ENCODE assay signal across 18 cellular contexts in the genomic region with DNA sequence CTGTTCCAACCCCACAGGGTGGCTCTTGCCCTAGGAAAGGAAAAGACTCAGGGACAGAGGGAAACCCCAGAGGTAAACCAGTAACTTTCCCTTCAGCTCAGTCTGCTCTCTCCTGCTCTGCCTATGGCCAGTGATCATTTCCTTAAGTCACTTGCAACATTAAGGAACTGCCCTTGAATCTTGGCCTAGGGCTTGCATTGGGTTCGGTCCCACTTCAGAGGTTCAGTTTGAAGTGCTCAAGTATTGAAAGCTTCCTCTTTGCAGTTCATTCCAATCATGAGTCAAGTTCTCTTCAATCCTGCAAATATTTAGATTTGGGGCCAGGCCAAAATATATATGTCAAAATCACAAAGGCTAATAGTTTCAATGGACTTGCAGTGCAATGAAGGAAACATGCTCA.
A peak's percentile ranks its signal among the peaks of the same experiment; 100 is the strongest.
DNase-seq lines count a peak whose midpoint lies in the region; ATAC-seq lines count a peak whose summit lies in the region.
"Had no signal": no experiment of that assay in that cellular context is flagged by ENCODE, and none has a peak within 500 bp of the region (broad histone marks: within the 10 kb centered on the region; RNA-seq: fewer than 3 reads in every experiment).

No MANE protein-coding gene starts in this region.

- no peak overlapping the region for H3K27ac Mint-ChIP-seq in effector memory CD8-positive, alpha-beta T cell
- H3K27ac Mint-ChIP-seq: progenitor cell of endocrine pancreas had no signal

- DNase-seq in HCEC 1CT (peak; percentile 62), SKM-1 (lab: John Stamatoyannopoulos, UW; ENCODE audit: unreplicated experiment) (peak; percentile 36), fibroblast of gingiva (ENCODE audit: low read depth) (peak; percentile 69), skeletal muscle cell (ENCODE audit: low read depth) (peak; percentile 37), sciatic nerve (ENCODE audit: low spot score) (no peak)
- no peak for DNase-seq in effector memory CD8-positive, alpha-beta T cell
- DNase-seq: activated gamma-delta T cell treated with Interleukin-2 at 50 U/mL for 16 hours; aorta; dermis blood vessel endothelial cell; DMS53; MM.1S; naive thymus-derived CD8-positive, alpha-beta T cell; NCI-H774; T-helper 2 cell had no signal

- intact Hi-C loops in sciatic nerve (cut with DNase I) = no loop called here

- no peaks in the 10 kb centered on the region for H3K9me3 Mint-ChIP-seq in effector memory CD8-positive, alpha-beta T cell
- H3K9me3 Mint-ChIP-seq: naive thymus-derived CD8-positive, alpha-beta T cell had no signal

- H3K27me3 Mint-ChIP-seq in effector memory CD8-positive, alpha-beta T cell = no peaks in the 10 kb centered on the region
- H3K27me3 Mint-ChIP-seq: naive thymus-derived CD8-positive, alpha-beta T cell had no signal

- ATAC-seq in activated CD4-positive, CD25-positive, alpha-beta regulatory T cell treated with anti-CD3 and anti-CD28 coated beads, Interleukin-2, amount 50 U/mL, for 24 hours = no peak
- ATAC-seq in effector memory CD8-positive, alpha-beta T cell (replicated peaks) = no peak
- ATAC-seq in sciatic nerve = no peak
- ATAC-seq in HG02763 (IDR thresholded peaks at IDR 0.05; ENCODE audit: unreplicated experiment) = no peak
- ATAC-seq: naive thymus-derived CD8-positive, alpha-beta T cell had no signal

- H3K4me3 ChIP-seq in skeletal muscle cell (ENCODE audit: low read depth, low read length) = no peak overlapping the region
- H3K4me3 ChIP-seq: BLaER1 had no signal

- H3K36me3 Mint-ChIP-seq in effector memory CD8-positive, alpha-beta T cell (ENCODE audit: insufficient read depth) = no peaks in the 10 kb centered on the region
- H3K36me3 Mint-ChIP-seq: naive thymus-derived CD8-positive, alpha-beta T cell had no signal

- no peak overlapping the region for H3K4me3 Mint-ChIP-seq in effector memory CD8-positive, alpha-beta T cell
- H3K4me3 Mint-ChIP-seq: naive thymus-derived CD8-positive, alpha-beta T cell had no signal

- H3K4me1 Mint-ChIP-seq in effector memory CD8-positive, alpha-beta T cell (ENCODE audit: low read depth in 2 of 2) = peaks cover 10 to 19% of the 10 kb centered on the region in 2 donors

Comparison
In these comparisons a context has a peak if more than half of its experiments do, and no peak if none do; other contexts are left out.
1. DNase-seq: peak in HCEC 1CT (single experiment), SKM-1 (single experiment), fibroblast of gingiva (single experiment) and skeletal muscle cell (single experiment); none in effector memory CD8-positive, alpha-beta T cell (0 of 3) and sciatic nerve (single experiment).